ENCODE assay signal across 11 cellular contexts in genomic region chr1:26163684-26164035, GRCh38. TPM values are rescaled to one million over a fixed set of nuclear protein-coding genes. Genes with fewer than 3 reads are reported as not detected.
DNase-seq lines count a peak whose midpoint lies in the region; ATAC-seq, FAIRE-seq and TF ChIP-seq lines count a peak whose summit lies in the region.
"Had no signal": no experiment of that assay in that cellular context is flagged by ENCODE, and none has a peak within 500 bp of the region (broad histone marks: within the 10 kb centered on the region; RNA-seq: fewer than 3 reads in every experiment).

No MANE protein-coding gene starts in this region.

- no peaks in the 10 kb centered on the region for H3K9me3 ChIP-seq in keratinocyte (ENCODE audit: control insufficient read depth, low read depth, low read length)

- CTCF ChIA-PET in WTC11 (lab: Charles Lee) = interaction anchor here (0.6 to 2.5 kb wide), 11 partner anchors 7 to 923 kb away, joined by 3 to 15 read pairs (median 4); partner anchors contain the start of genes CEP85 and CNKSR1

- peaks cover 13% of the 10 kb centered on the region for H3K27me3 ChIP-seq in keratinocyte (ENCODE audit: control insufficient read depth, extremely low read depth, insufficient read depth, low read length)

- H3K4me1 ChIP-seq in keratinocyte (ENCODE audit: control insufficient read depth, extremely low read depth, insufficient read depth, low read length) = peaks cover 11% of the 10 kb centered on the region

- peak overlapping the region in 2 of 3 experiments; percentile 48 to 52 for H3K4me3 ChIP-seq in keratinocyte (ENCODE audit: control insufficient read depth in 2 of 3, extremely low read depth in 1 of 3, insufficient read depth in 2 of 3, low read depth in 1 of 3, low read length in 3 of 3)

- H3K27ac ChIP-seq in keratinocyte (ENCODE audit: control insufficient read depth, insufficient read depth, low read length) = no peak overlapping the region

- peak overlapping the region; percentile 70 for H3K4me2 ChIP-seq in keratinocyte (ENCODE audit: control insufficient read depth, extremely low read depth, insufficient read depth, low read depth, low read length)

- POLR2A ChIA-PET in WTC11 (lab: Charles Lee) = interaction anchor here (2.9 kb wide), 1 partner anchor 52 kb away, joined by 9 read pairs; the partner anchor contains the start of gene PDIK1L

- H3K4me3 Mint-ChIP-seq in T-helper 2 cell treated with Interferon-gamma antibody and Interleukin-4, amounts not matched to agents 5 μg/mL and 100 μg/mL, for 36 hours = peak overlapping the region; percentile 34
- peak overlapping the region; percentile 52 for H3K4me3 Mint-ChIP-seq in WTC11
- H3K4me3 Mint-ChIP-seq in stimulated activated naive CD8-positive, alpha-beta T cell treated with anti-CD3 and anti-CD28 coated beads, Interleukin-15, amount 100 ng/mL, for 72 hours = peak overlapping the region; percentile 29 to 56

- TF ChIP-seq CTCF in WTC11 (IDR thresholded peaks at IDR 0.05) = no peak
- no peak for TF ChIP-seq CTCF in keratinocyte (optimal IDR thresholded peaks at IDR 0.05 in 1 of 3, IDR thresholded peaks at IDR 0.05 in 1 of 3, conservative IDR thresholded peaks at IDR 0.05 in 1 of 3; ENCODE audit: extremely low read depth in 1 of 3, insufficient read depth in 2 of 3, low read length in 3 of 3)

- peaks cover 53% of the 10 kb centered on the region for H3K27me3 Mint-ChIP-seq in T-helper 2 cell treated with Interferon-gamma antibody and Interleukin-4, amounts not matched to agents 5 μg/mL and 100 μg/mL, for 36 hours (ENCODE audit: low read depth)
- peaks cover 73% of the 10 kb centered on the region for H3K27me3 Mint-ChIP-seq in WTC11 (ENCODE audit: low read depth)
- H3K27me3 Mint-ChIP-seq in stimulated activated naive CD8-positive, alpha-beta T cell treated with anti-CD3 and anti-CD28 coated beads, Interleukin-15, amount 100 ng/mL, for 72 hours = peaks cover 60% of the 10 kb centered on the region

- no peaks in the 10 kb centered on the region for H3K79me2 ChIP-seq in keratinocyte (ENCODE audit: control insufficient read depth, insufficient read depth, low read length)

- no peaks in the 10 kb centered on the region for H3K36me3 Mint-ChIP-seq in T-helper 2 cell treated with Interferon-gamma antibody and Interleukin-4, amounts not matched to agents 5 μg/mL and 100 μg/mL, for 36 hours (ENCODE audit: low read depth)
- no peaks in the 10 kb centered on the region for H3K36me3 Mint-ChIP-seq in WTC11

- no peaks in the 10 kb centered on the region for H3K36me3 ChIP-seq in keratinocyte (ENCODE audit: control insufficient read depth in 2 of 2, extremely low read depth in 1 of 2, insufficient read depth in 2 of 2, low read length in 2 of 2)

- H3K9ac ChIP-seq in keratinocyte (ENCODE audit: control insufficient read depth, extremely low read depth, insufficient read depth, low read length) = peak overlapping the region; percentile 37

- H3K4me1 Mint-ChIP-seq in T-helper 2 cell treated with Interferon-gamma antibody and Interleukin-4, amounts not matched to agents 5 μg/mL and 100 μg/mL, for 36 hours (ENCODE audit: low read depth) = peaks cover 21% of the 10 kb centered on the region
- H3K4me1 Mint-ChIP-seq in WTC11 = peaks cover 41% of the 10 kb centered on the region
- peaks cover 31% of the 10 kb centered on the region for H3K4me1 Mint-ChIP-seq in stimulated activated naive CD8-positive, alpha-beta T cell treated with anti-CD3 and anti-CD28 coated beads, Interleukin-15, amount 100 ng/mL, for 72 hours

- DNase-seq in T-helper 2 cell treated with Interferon-gamma antibody and Interleukin-4, amounts not matched to agents 5 μg/mL and 100 μg/mL, for 36 hours (ENCODE audit: low spot score) = no peak
- no peak for DNase-seq in T-helper 2 cell
- no peak for DNase-seq in WTC11 (ENCODE audit: low spot score)
- DNase-seq in keratinocyte (ENCODE audit: low read depth, low spot score) = no peak
- no peak for DNase-seq in stimulated activated naive CD8-positive, alpha-beta T cell treated with anti-CD3 and anti-CD28 coated beads, Interleukin-15, amount 100 ng/mL, for 72 hours
- DNase-seq in NCI-H2081 treated with DMSO at 0.1 percent for 48 hours (lab: John Stamatoyannopoulos, UW) = no peak
- DNase-seq in kidney tubule cell (ENCODE audit: low spot score) = no peak
- DNase-seq in T-helper 9 cell = no peak
- DNase-seq: amniotic stem cell had no signal

- H3K9me3 Mint-ChIP-seq in T-helper 2 cell treated with Interferon-gamma antibody and Interleukin-4, amounts not matched to agents 5 μg/mL and 100 μg/mL, for 36 hours = no peaks in the 10 kb centered on the region
- no peaks in the 10 kb centered on the region for H3K9me3 Mint-ChIP-seq in WTC11
- H3K9me3 Mint-ChIP-seq in stimulated activated naive CD8-positive, alpha-beta T cell treated with anti-CD3 and anti-CD28 coated beads, Interleukin-15, amount 100 ng/mL, for 72 hours = no peaks in the 10 kb centered on the region

- no peak for FAIRE-seq in keratinocyte (lab: Jason Lieb, UNC)

- no peaks in the 10 kb centered on the region for H4K20me1 ChIP-seq in keratinocyte (ENCODE audit: control insufficient read depth, extremely low read depth, insufficient read depth, low read length)

- H3K27ac Mint-ChIP-seq in T-helper 2 cell treated with Interferon-gamma antibody and Interleukin-4, amounts not matched to agents 5 μg/mL and 100 μg/mL, for 36 hours = no peak overlapping the region
- H3K27ac Mint-ChIP-seq in WTC11 = no peak overlapping the region
- H3K27ac Mint-ChIP-seq in stimulated activated naive CD8-positive, alpha-beta T cell treated with anti-CD3 and anti-CD28 coated beads, Interleukin-15, amount 100 ng/mL, for 72 hours = no peak overlapping the region

- no peak overlapping the region for H2AFZ ChIP-seq in keratinocyte (ENCODE audit: control insufficient read depth, low read length)

- no peaks in the 10 kb centered on the region for H3K9me1 ChIP-seq in keratinocyte (ENCODE audit: control insufficient read depth, extremely low read depth, insufficient read depth, low read length)

- ATAC-seq in WTC11 = no peak
- ATAC-seq in stimulated activated naive CD8-positive, alpha-beta T cell treated with anti-CD3 and anti-CD28 coated beads, Interleukin-15, amount 100 ng/mL, for 72 hours = no peak

- dilution Hi-C loops in keratinocyte (cut with MboI; ENCODE audit: extremely low pct_ligation_motif_present, low sequenced_read_pairs) = no loop called here

TF ChIP-seq in WTC11, 78 proteins besides CTCF, POLR2A, EP300 and RAD21 (continues in another document):
- no peak for TF ChIP-seq NFATC4 (CRISPR knock-in tag; IDR thresholded peaks at IDR 0.05)

RNA-seq across cellular contexts. Expression of gene FAM110D, which starts 4.8 kb away (rescaled TPM):
- 0.37 to 0.55 TPM (median 0.53 TPM) in 3 replicates for total RNA-seq in WTC11 (2021)
- not detected in 3 replicates for polyA plus RNA-seq in keratinocyte
- polyA plus RNA-seq in keratinocyte (2011; ENCODE audit: low read depth) = not detected
- polyA plus RNA-seq in keratinocyte (2011; cell fraction: cytosol; rRNA removed) = not detected in 2 replicates
- polyA plus RNA-seq in keratinocyte (2011; cell fraction: nucleus; rRNA removed) = not detected in 2 replicates
- not detected in 2 replicates for polyA plus RNA-seq in keratinocyte (2012; ENCODE audit: low replicate concordance)
- polyA minus RNA-seq in keratinocyte = not detected in 3 replicates
- not detected for polyA minus RNA-seq in keratinocyte (2011; cell fraction: cytosol; rRNA and poly(A)+ RNA removed)
- not detected in 2 replicates for polyA minus RNA-seq in keratinocyte (2011; cell fraction: nucleus; rRNA and poly(A)+ RNA removed)
- total RNA-seq: NCI-H460, renal cortical epithelial cell had no signal

RNA-seq across cellular contexts. Expression of gene C1orf232, which starts 5.1 kb away (rescaled TPM):
- total RNA-seq in WTC11 (2021) = not detected in 3 replicates
- polyA plus RNA-seq in keratinocyte = not detected in 3 replicates
- not detected for polyA plus RNA-seq in keratinocyte (2011; ENCODE audit: low read depth)
- polyA plus RNA-seq in keratinocyte (2011; cell fraction: cytosol; rRNA removed) = not detected in 2 replicates
- not detected in 2 replicates for polyA plus RNA-seq in keratinocyte (2011; cell fraction: nucleus; rRNA removed)
- polyA plus RNA-seq in keratinocyte (2012; ENCODE audit: low replicate concordance) = not detected in 2 replicates
- polyA minus RNA-seq in keratinocyte = not detected in 3 replicates
- polyA minus RNA-seq in keratinocyte (2011; cell fraction: cytosol; rRNA and poly(A)+ RNA removed) = not detected
- polyA minus RNA-seq in keratinocyte (2011; cell fraction: nucleus; rRNA and poly(A)+ RNA removed) = not detected in 2 replicates
- total RNA-seq: NCI-H460, renal cortical epithelial cell had no signal

RNA-seq across cellular contexts. Expression of gene ZNF593, which starts 6.0 kb away (rescaled TPM):
- 39.6 to 49.1 TPM (median 43.3 TPM) in 3 replicates for total RNA-seq in WTC11 (2021)
- polyA plus RNA-seq in keratinocyte = 26.0 to 45.2 TPM (median 28.1 TPM) in 3 replicates
- 18.9 TPM for polyA plus RNA-seq in keratinocyte (2011; ENCODE audit: low read depth)
- polyA plus RNA-seq in keratinocyte (2011; cell fraction: cytosol; rRNA removed) = 19.4 and 62.7 TPM in 2 replicates
- polyA plus RNA-seq in keratinocyte (2011; cell fraction: nucleus; rRNA removed) = 15.8 and 20.9 TPM in 2 replicates
- 34.1 and 57.9 TPM in 2 replicates for polyA plus RNA-seq in keratinocyte (2012; ENCODE audit: low replicate concordance)
- 4.8 to 9.7 TPM (median 6.7 TPM) in 3 replicates for polyA minus RNA-seq in keratinocyte
- polyA minus RNA-seq in keratinocyte (2011; cell fraction: cytosol; rRNA and poly(A)+ RNA removed) = 38.4 TPM
- polyA minus RNA-seq in keratinocyte (2011; cell fraction: nucleus; rRNA and poly(A)+ RNA removed) = 7.1 and 7.9 TPM in 2 replicates

RNA-seq across cellular contexts. Expression of gene ZNF593OS, which starts 8.0 kb away (rescaled TPM):
- total RNA-seq in WTC11 (2021) = not detected in 3 replicates
- polyA plus RNA-seq in keratinocyte = 0.15 TPM in 1 of 3 replicates, not detected in the others
- not detected for polyA plus RNA-seq in keratinocyte (2011; ENCODE audit: low read depth)
- not detected in 2 replicates for polyA plus RNA-seq in keratinocyte (2011; cell fraction: cytosol; rRNA removed)
- polyA plus RNA-seq in keratinocyte (2011; cell fraction: nucleus; rRNA removed) = not detected in 2 replicates
- 0.42 and 0.52 TPM in 2 replicates for polyA plus RNA-seq in keratinocyte (2012; ENCODE audit: low replicate concordance)
- not detected in 3 replicates for polyA minus RNA-seq in keratinocyte
- not detected for polyA minus RNA-seq in keratinocyte (2011; cell fraction: cytosol; rRNA and poly(A)+ RNA removed)
- polyA minus RNA-seq in keratinocyte (2011; cell fraction: nucleus; rRNA and poly(A)+ RNA removed) = not detected in 2 replicates
- total RNA-seq: NCI-H460, renal cortical epithelial cell had no signal

RNA-seq across cellular contexts. Expression of gene CNKSR1, which starts 13.6 kb away (rescaled TPM):
- total RNA-seq in WTC11 (2021) = 18.0 to 20.5 TPM (median 19.7 TPM) in 3 replicates
- polyA plus RNA-seq in keratinocyte = 10.6 to 20.2 TPM (median 12.8 TPM) in 3 replicates
- polyA plus RNA-seq in keratinocyte (2011; ENCODE audit: low read depth) = 10.3 TPM
- 9.7 and 12.0 TPM in 2 replicates for polyA plus RNA-seq in keratinocyte (2011; cell fraction: cytosol; rRNA removed)
- polyA plus RNA-seq in keratinocyte (2011; cell fraction: nucleus; rRNA removed) = 77.0 and 91.7 TPM in 2 replicates
- polyA plus RNA-seq in keratinocyte (2012; ENCODE audit: low replicate concordance) = 20.3 and 20.9 TPM in 2 replicates
- polyA minus RNA-seq in keratinocyte = 24.3 to 57.7 TPM (median 27.2 TPM) in 3 replicates
- polyA minus RNA-seq in keratinocyte (2011; cell fraction: cytosol; rRNA and poly(A)+ RNA removed) = 20.3 TPM
- 31.7 and 44.1 TPM in 2 replicates for polyA minus RNA-seq in keratinocyte (2011; cell fraction: nucleus; rRNA and poly(A)+ RNA removed)
